16 cellular contexts compared by ENCODE assay signal in the genomic region with DNA sequence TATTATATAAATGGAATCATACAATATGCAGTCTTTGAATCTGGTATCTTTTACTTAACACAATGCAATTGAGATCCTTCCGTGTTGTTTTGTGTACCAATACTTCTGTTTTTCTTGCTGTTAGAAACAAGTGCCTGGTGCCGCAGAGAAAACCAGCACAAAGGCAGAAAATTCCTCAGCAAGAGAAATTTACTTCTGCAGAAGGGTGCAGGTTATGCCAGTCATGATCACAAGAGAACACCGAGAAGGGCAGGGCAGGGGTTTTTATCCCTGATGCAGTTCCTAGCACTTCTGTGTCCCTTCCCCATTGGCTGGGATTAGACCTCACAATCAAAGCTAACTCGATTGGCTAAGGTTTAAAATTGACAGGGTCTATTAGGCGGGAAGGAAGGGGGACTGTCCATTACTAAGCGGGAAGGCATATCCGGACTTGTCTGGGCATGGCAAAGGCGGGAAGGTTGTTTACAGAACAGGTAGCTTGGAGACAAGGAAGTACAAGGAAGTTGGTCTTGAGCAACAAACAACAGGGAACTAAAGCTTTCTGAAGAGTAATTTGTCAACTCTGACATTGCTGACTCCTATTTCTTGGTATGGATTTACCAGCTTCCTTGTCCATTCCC. TPM values are rescaled to one million over a fixed set of nuclear protein-coding genes. Genes with fewer than 3 reads are reported as not detected.
DNase-seq lines count a peak whose midpoint lies in the region; ATAC-seq and TF ChIP-seq lines count a peak whose summit lies in the region.
"Had no signal": no experiment of that assay in that cellular context is flagged by ENCODE, and none has a peak within 500 bp of the region (broad histone marks: within the 10 kb centered on the region; RNA-seq: fewer than 3 reads in every experiment).

No MANE protein-coding gene starts in this region.

- BruUV-seq in MCF 10A (replicated peaks; lab: Mats Ljungman, UMichigan): no TSS peak

- H3K9me3 Mint-ChIP-seq in activated CD4-positive, alpha-beta memory T cell treated with anti-CD3 and anti-CD28 coated beads, Interleukin-2, amount 10 ng/mL, durations not matched to agents 7 days and 5 days: peaks cover 2% of the 10 kb centered on the region
- no peaks in the 10 kb centered on the region for H3K9me3 Mint-ChIP-seq in activated CD4-positive, alpha-beta memory T cell treated with anti-CD3 and anti-CD28 coated beads for 36 hours
- H3K9me3 Mint-ChIP-seq in MCF 10A (ENCODE audit: unreplicated experiment) (no peaks in the 10 kb centered on the region), type B pancreatic cell (peaks cover 4% of the 10 kb centered on the region)

- TF ChIP-seq CTCF in MCF 10A (IDR thresholded peaks at IDR 0.05; ENCODE audit: unreplicated experiment): no peak
- TF ChIP-seq CTCF in type B pancreatic cell (conservative IDR thresholded peaks at IDR 0.05): no peak

- H3K36me3 Mint-ChIP-seq in activated CD4-positive, alpha-beta memory T cell treated with anti-CD3 and anti-CD28 coated beads, Interleukin-2, amount 10 ng/mL, durations not matched to agents 7 days and 5 days (ENCODE audit: low read depth): peaks cover 18% of the 10 kb centered on the region
- peaks cover 4% of the 10 kb centered on the region for H3K36me3 Mint-ChIP-seq in activated CD4-positive, alpha-beta memory T cell treated with anti-CD3 and anti-CD28 coated beads for 36 hours
- peaks cover 20% of the 10 kb centered on the region for H3K36me3 Mint-ChIP-seq in MCF 10A (ENCODE audit: insufficient read depth, unreplicated experiment)
- peaks cover 5% of the 10 kb centered on the region for H3K36me3 Mint-ChIP-seq in type B pancreatic cell

- POLR2A ChIA-PET in activated CD4-positive, alpha-beta memory T cell treated with anti-CD3 and anti-CD28 coated beads, Interleukin-2, amount 10 ng/mL, durations not matched to agents 7 days and 5 days (lab: Charles Lee): interaction anchor here (1.1 to 2.6 kb wide), 2 partner anchors 89 to 142 kb away, joined by 3 to 16 read pairs; a partner anchor contains a TSS
- POLR2A ChIA-PET in activated CD4-positive, alpha-beta memory T cell treated with anti-CD3 and anti-CD28 coated beads for 36 hours (lab: Charles Lee): interaction anchor here (0.5 kb wide), 1 partner anchor 141 kb away, joined by 3 read pairs; no protein-coding TSS in a partner anchor
- POLR2A ChIA-PET in MCF 10A (lab: Yijun Ruan, JAX): interaction anchor here (0.6 to 4.2 kb wide), 12 partner anchors 12 to 498 kb away, joined by 3 to 77 read pairs (median 4); a partner anchor contains a TSS

- H3K27ac Mint-ChIP-seq in activated CD4-positive, alpha-beta memory T cell treated with anti-CD3 and anti-CD28 coated beads, Interleukin-2, amount 10 ng/mL, durations not matched to agents 7 days and 5 days: no peak overlapping the region
- no peak overlapping the region for H3K27ac Mint-ChIP-seq in activated CD4-positive, alpha-beta memory T cell treated with anti-CD3 and anti-CD28 coated beads for 36 hours
- H3K27ac Mint-ChIP-seq in MCF 10A (ENCODE audit: low read depth, unreplicated experiment) (peak overlapping the region; percentile 90), type B pancreatic cell (peak overlapping the region; percentile 90)
- H3K27ac Mint-ChIP-seq: activated CD4-positive, alpha-beta T cell treated with anti-CD3 and anti-CD28 coated beads, Interleukin-2, amount 10 ng/mL, durations not matched to agents 7 days and 5 days had no signal

- no peak for DNase-seq in activated CD4-positive, alpha-beta memory T cell treated with anti-CD3 and anti-CD28 coated beads, Interleukin-2, amount 10 ng/mL, durations not matched to agents 7 days and 5 days
- no peak for DNase-seq in activated CD4-positive, alpha-beta memory T cell treated with anti-CD3 and anti-CD28 coated beads for 36 hours
- DNase-seq in MCF 10A (ENCODE audit: unreplicated experiment) (peak; percentile 95), left colon (peak; percentile 30 to 74), type B pancreatic cell (ENCODE audit: extremely low spot score, unreplicated experiment) (no peak)
- DNase-seq in effector CD8-positive, alpha-beta T cell (lab: John Stamatoyannopoulos, UW): no peak
- DNase-seq: activated CD4-positive, alpha-beta T cell treated with anti-CD3 and anti-CD28 coated beads, Interleukin-2, amount 10 ng/mL, durations not matched to agents 7 days and 5 days; activated T-cell treated with anti-CD3 and anti-CD28 coated beads, Interleukin-2, amount 50 U/mL, for 48 hours; adrenal gland; GF-D8; heart left ventricle; kidney glomerular epithelial cell; MG63; NCI-H2081 treated with DMSO at 0.1 percent for 48 hours had no signal

- peak overlapping the region; percentile 24 for H3K4me3 Mint-ChIP-seq in activated CD4-positive, alpha-beta memory T cell treated with anti-CD3 and anti-CD28 coated beads, Interleukin-2, amount 10 ng/mL, durations not matched to agents 7 days and 5 days
- no peak overlapping the region for H3K4me3 Mint-ChIP-seq in activated CD4-positive, alpha-beta memory T cell treated with anti-CD3 and anti-CD28 coated beads for 36 hours
- peak overlapping the region; percentile 46 for H3K4me3 Mint-ChIP-seq in MCF 10A (ENCODE audit: unreplicated experiment)
- peak overlapping the region; percentile 62 for H3K4me3 Mint-ChIP-seq in type B pancreatic cell
- H3K4me3 Mint-ChIP-seq: activated CD4-positive, alpha-beta T cell treated with anti-CD3 and anti-CD28 coated beads, Interleukin-2, amount 10 ng/mL, durations not matched to agents 7 days and 5 days had no signal

- CTCF ChIA-PET in activated CD4-positive, alpha-beta memory T cell treated with anti-CD3 and anti-CD28 coated beads, Interleukin-2, amount 10 ng/mL, durations not matched to agents 7 days and 5 days (lab: Charles Lee): no interaction called here
- CTCF ChIA-PET in activated CD4-positive, alpha-beta memory T cell treated with anti-CD3 and anti-CD28 coated beads for 36 hours (lab: Charles Lee): no interaction called here
- CTCF ChIA-PET in MCF 10A (lab: Yijun Ruan, JAX): interaction anchor here (0.7 to 0.8 kb wide), 2 partner anchors 144 to 292 kb away, joined by 3 to 4 read pairs; no protein-coding TSS in a partner anchor

- H3K4me1 Mint-ChIP-seq in activated CD4-positive, alpha-beta memory T cell treated with anti-CD3 and anti-CD28 coated beads, Interleukin-2, amount 10 ng/mL, durations not matched to agents 7 days and 5 days: peaks cover 28% of the 10 kb centered on the region
- H3K4me1 Mint-ChIP-seq in activated CD4-positive, alpha-beta memory T cell treated with anti-CD3 and anti-CD28 coated beads for 36 hours (ENCODE audit: low read depth): peaks cover 18% of the 10 kb centered on the region
- peaks cover 20% of the 10 kb centered on the region for H3K4me1 Mint-ChIP-seq in MCF 10A (ENCODE audit: insufficient read depth, unreplicated experiment)
- H3K4me1 Mint-ChIP-seq in type B pancreatic cell (ENCODE audit: unreplicated experiment): peaks cover 13% of the 10 kb centered on the region

- no peaks in the 10 kb centered on the region for H3K27me3 Mint-ChIP-seq in activated CD4-positive, alpha-beta memory T cell treated with anti-CD3 and anti-CD28 coated beads, Interleukin-2, amount 10 ng/mL, durations not matched to agents 7 days and 5 days
- no peaks in the 10 kb centered on the region for H3K27me3 Mint-ChIP-seq in activated CD4-positive, alpha-beta memory T cell treated with anti-CD3 and anti-CD28 coated beads for 36 hours
- no peaks in the 10 kb centered on the region for H3K27me3 Mint-ChIP-seq in MCF 10A (ENCODE audit: insufficient read depth, unreplicated experiment)
- no peaks in the 10 kb centered on the region for H3K27me3 Mint-ChIP-seq in type B pancreatic cell
- H3K27me3 Mint-ChIP-seq: activated CD4-positive, alpha-beta T cell treated with anti-CD3 and anti-CD28 coated beads, Interleukin-2, amount 10 ng/mL, durations not matched to agents 7 days and 5 days had no signal

- intact Hi-C loops in activated CD4-positive, alpha-beta memory T cell treated with anti-CD3 and anti-CD28 coated beads for 36 hours (cut with micrococcal nuclease): no loop called here
- intact Hi-C loops in MCF 10A (cut with micrococcal nuclease): no loop called here
- intact Hi-C loops in left colon (cut with DNase I, micrococcal nuclease): no loop called here

- ATAC-seq in left colon (peak; percentile 56), GM18517 (IDR thresholded peaks at IDR 0.05; ENCODE audit: unreplicated experiment) (no peak), HG03135 (IDR thresholded peaks at IDR 0.05; ENCODE audit: unreplicated experiment) (no peak)
- ATAC-seq: heart left ventricle had no signal

RNA-seq across cellular contexts. Expression of a gene that starts 2.4 kb away (rescaled TPM):
- 10 to 100 TPM; 19.9 to 23.8 TPM for total RNA-seq in activated CD4-positive, alpha-beta memory T cell treated with anti-CD3 and anti-CD28 coated beads, Interleukin-2, amount 10 ng/mL, durations not matched to agents 7 days and 5 days
- total RNA-seq in activated CD4-positive, alpha-beta memory T cell treated with anti-CD3 and anti-CD28 coated beads for 36 hours: 1 to 10 TPM; 6.4 to 7.3 TPM
- total RNA-seq in MCF 10A (2022) (14.6 and 18.7 TPM in 2 replicates), left colon (10 to 100 TPM; 26.0 to 31.0 TPM), type B pancreatic cell (ENCODE audit: low replicate concordance) (39.3 and 42.6 TPM in 2 replicates)

Comparison
In these comparisons a context has a peak if more than half of its experiments do, and no peak if none do; other contexts are left out.
1. DNase-seq: peak in MCF 10A (single experiment) and left colon (2 of 2); none in activated CD4-positive, alpha-beta memory T cell treated with anti-CD3 and anti-CD28 coated beads, Interleukin-2, amount 10 ng/mL, durations not matched to agents 7 days and 5 days (single experiment), activated CD4-positive, alpha-beta memory T cell treated with anti-CD3 and anti-CD28 coated beads for 36 hours (single experiment), type B pancreatic cell (single experiment) and effector CD8-positive, alpha-beta T cell (single experiment).
2. H3K27ac Mint-ChIP-seq: peak in MCF 10A (single experiment) and type B pancreatic cell (single experiment); none in activated CD4-positive, alpha-beta memory T cell treated with anti-CD3 and anti-CD28 coated beads, Interleukin-2, amount 10 ng/mL, durations not matched to agents 7 days and 5 days (single experiment) and activated CD4-positive, alpha-beta memory T cell treated with anti-CD3 and anti-CD28 coated beads for 36 hours (single experiment).